In genomic region chr22:20117656-20118571, GRCh38 we compare ENCODE assay signal across 6 cellular contexts. TPM values are rescaled to one million over a fixed set of nuclear protein-coding genes. Genes with fewer than 3 reads are reported as not detected.
DNase-seq lines count a peak whose midpoint lies in the region; ATAC-seq and TF ChIP-seq lines count a peak whose summit lies in the region.

No MANE protein-coding gene starts in this region.

- H3K27ac Mint-ChIP-seq in CD8-positive, alpha-beta T cell = peak overlapping the region; percentile 81
- H3K27ac Mint-ChIP-seq in activated CD4-positive, alpha-beta T cell treated with anti-CD3 and anti-CD28 coated beads for 36 hours = peak overlapping the region; percentile 91

- no peak for TF ChIP-seq CTCF in CD8-positive, alpha-beta T cell (IDR thresholded peaks at IDR 0.05)
- TF ChIP-seq CTCF in foreskin fibroblast (IDR thresholded peaks at IDR 0.05; ENCODE audit: low read depth, low read length) = no peak

- H3K9me3 Mint-ChIP-seq in CD8-positive, alpha-beta T cell = no peaks in the 10 kb centered on the region
- H3K9me3 Mint-ChIP-seq in activated CD4-positive, alpha-beta T cell treated with anti-CD3 and anti-CD28 coated beads for 36 hours (ENCODE audit: low read depth) = no peaks in the 10 kb centered on the region

- H3K4me1 ChIP-seq in CD8-positive, alpha-beta T cell (ENCODE audit: insufficient read depth, low read length) = peaks cover 42% of the 10 kb centered on the region

- intact Hi-C loops in CD8-positive, alpha-beta T cell (cut with DNase I, micrococcal nuclease) = loop anchor here (1.0 to 10.0 kb wide), 9 partner anchors 13 to 973 kb away; partner anchors contain the start of genes ARVCF (in 2 of the 2), DGCR8 (in 2 of the 2), TANGO2 (in 2 of the 2) and ZDHHC8 (in 2 of the 2)
- intact Hi-C loops in activated CD4-positive, alpha-beta T cell treated with anti-CD3 and anti-CD28 coated beads for 36 hours (cut with DNase I, micrococcal nuclease) = loop anchor here (1.0 to 5.0 kb wide), 21 partner anchors 11 to 1469 kb away; partner anchors contain the start of genes DGCR8 (in 2 of the 2), TANGO2 (in 2 of the 2), ARVCF (in 1 of the 2) and CDC45 (in 1 of the 2)

- POLR2A ChIA-PET in CD8-positive, alpha-beta T cell (lab: Charles Lee) = interaction anchor here (0.6 to 2.5 kb wide), 13 partner anchors 12 to 382 kb away, joined by 3 to 17 read pairs (median 4); partner anchors contain the start of genes DGCR8 and TANGO2
- POLR2A ChIA-PET in activated CD4-positive, alpha-beta T cell treated with anti-CD3 and anti-CD28 coated beads for 36 hours (lab: Charles Lee) = interaction anchor here (0.6 to 3.9 kb wide), 8 partner anchors 8 to 391 kb away, joined by 3 to 26 read pairs (median 4); partner anchors contain the start of genes DGCR6L, TANGO2 and ZDHHC8

- CTCF ChIA-PET in CD8-positive, alpha-beta T cell (lab: Charles Lee) = interaction anchor here (1.2 kb wide), 1 partner anchor 103 kb away, joined by 3 read pairs; no protein-coding TSS in a partner anchor
- CTCF ChIA-PET in activated CD4-positive, alpha-beta T cell treated with anti-CD3 and anti-CD28 coated beads for 36 hours (lab: Charles Lee) = interaction anchor here (0.7 to 3.5 kb wide), 3 partner anchors 11 to 69 kb away, joined by 3 to 14 read pairs (median 3); no protein-coding TSS in a partner anchor

- H3K27me3 Mint-ChIP-seq in CD8-positive, alpha-beta T cell (ENCODE audit: low read depth) = no peaks in the 10 kb centered on the region
- no peaks in the 10 kb centered on the region for H3K27me3 Mint-ChIP-seq in activated CD4-positive, alpha-beta T cell treated with anti-CD3 and anti-CD28 coated beads for 36 hours

- H3K36me3 ChIP-seq in CD8-positive, alpha-beta T cell (ENCODE audit: insufficient read depth, low read length) = peaks cover 26% of the 10 kb centered on the region

- peak overlapping the region; percentile 84 for H3K4me3 Mint-ChIP-seq in CD8-positive, alpha-beta T cell
- H3K4me3 Mint-ChIP-seq in activated CD4-positive, alpha-beta T cell treated with anti-CD3 and anti-CD28 coated beads for 36 hours = peak overlapping the region; percentile 94

- H3K27ac ChIP-seq in CD8-positive, alpha-beta T cell (ENCODE audit: low read depth, low read length) = peak overlapping the region; percentile 30

- H3K27me3 ChIP-seq in CD8-positive, alpha-beta T cell (ENCODE audit: insufficient read depth, low read length) = no peaks in the 10 kb centered on the region

- H3K4me3 ChIP-seq in CD8-positive, alpha-beta T cell (ENCODE audit: low read depth, low read length) = peak overlapping the region; percentile 75
- H3K4me3 ChIP-seq in foreskin fibroblast (ENCODE audit: low read depth in 1 of 2, low read length in 2 of 2) = peak overlapping the region; percentile 79 to 99

- no peaks in the 10 kb centered on the region for H3K9me3 ChIP-seq in CD8-positive, alpha-beta T cell (ENCODE audit: low read length)

- DNase-seq in CD8-positive, alpha-beta T cell = peak in 4 of 7 experiments; percentile 51 to 67 (median 55)
- DNase-seq in activated CD4-positive, alpha-beta T cell treated with anti-CD3 and anti-CD28 coated beads for 36 hours = peak; percentile 92
- DNase-seq in foreskin fibroblast (peak in 1 of 2 donors; percentile 61), NCI-H2081 treated with DMSO at 0.1 percent for 48 hours (lab: John Stamatoyannopoulos, UW) (no peak)
- peak; percentile 78 for DNase-seq in stimulated activated CD4-positive, alpha-beta T cell treated with anti-CD3 and anti-CD28 coated beads, Interleukin-4, amount 100 ng/mL, for 1 hour

- peaks cover 45% of the 10 kb centered on the region for H3K36me3 Mint-ChIP-seq in CD8-positive, alpha-beta T cell
- H3K36me3 Mint-ChIP-seq in activated CD4-positive, alpha-beta T cell treated with anti-CD3 and anti-CD28 coated beads for 36 hours (ENCODE audit: low read depth) = peaks cover 57% of the 10 kb centered on the region

- H3K4me1 Mint-ChIP-seq in CD8-positive, alpha-beta T cell (ENCODE audit: low read depth) = peaks cover 46% of the 10 kb centered on the region
- peaks cover 49% of the 10 kb centered on the region for H3K4me1 Mint-ChIP-seq in activated CD4-positive, alpha-beta T cell treated with anti-CD3 and anti-CD28 coated beads for 36 hours

- peak; percentile 34 for ATAC-seq in CD8-positive, alpha-beta T cell
- peak; percentile 26 for ATAC-seq in HG02759 (IDR thresholded peaks at IDR 0.05; ENCODE audit: unreplicated experiment)
- peak; percentile 51 for ATAC-seq in activated CD4-positive, alpha-beta T cell treated with anti-CD3 and anti-CD28 coated beads for 36 hours

RNA-seq across cellular contexts. Expression of gene TRMT2A, which starts 0.9 kb away (rescaled TPM):
- 10 to 100 TPM; 57.8 to 62.8 TPM for total RNA-seq in CD8-positive, alpha-beta T cell
- total RNA-seq in activated CD4-positive, alpha-beta T cell treated with anti-CD3 and anti-CD28 coated beads for 36 hours = 10 to 100 TPM; 84.4 to 85.9 TPM

RNA-seq across cellular contexts. Expression of gene RANBP1, which starts 2.0 kb away (rescaled TPM):
- 10 to 100 TPM; 61.5 to 66.2 TPM for total RNA-seq in CD8-positive, alpha-beta T cell
- 100 to 1,000 TPM; 402 to 506 TPM for total RNA-seq in activated CD4-positive, alpha-beta T cell treated with anti-CD3 and anti-CD28 coated beads for 36 hours

RNA-seq across cellular contexts. Expression of gene ZDHHC8, which starts 13.7 kb away (rescaled TPM):
- total RNA-seq in CD8-positive, alpha-beta T cell = 10 to 100 TPM; 39.3 to 43.4 TPM
- total RNA-seq in activated CD4-positive, alpha-beta T cell treated with anti-CD3 and anti-CD28 coated beads for 36 hours = 10 to 100 TPM; 47.7 to 49.8 TPM

RNA-seq across cellular contexts. Expression of gene CCDC188, which starts 32.9 kb away (rescaled TPM):
- total RNA-seq in CD8-positive, alpha-beta T cell = not detected
- not detected for total RNA-seq in activated CD4-positive, alpha-beta T cell treated with anti-CD3 and anti-CD28 coated beads for 36 hours

RNA-seq across cellular contexts. Expression of gene DGCR8, which starts 37.9 kb away (rescaled TPM):
- 10 to 100 TPM; 16.9 to 22.1 TPM for total RNA-seq in CD8-positive, alpha-beta T cell
- total RNA-seq in activated CD4-positive, alpha-beta T cell treated with anti-CD3 and anti-CD28 coated beads for 36 hours = 10 to 100 TPM; 31.8 to 32.3 TPM

Comparison
In these comparisons a context has a peak if more than half of its experiments do, and no peak if none do; other contexts are left out.
1. RNA of gene RANBP1, which starts 2.0 kb away (total RNA-seq): 402 to 506 TPM in activated CD4-positive, alpha-beta T cell treated with anti-CD3 and anti-CD28 coated beads for 36 hours; 61.5 to 66.2 TPM in CD8-positive, alpha-beta T cell; every median in the first group is over 4 times any median in the second.
2. Peak in every context shown above with its lines, with median percentiles within 50 percentile points of each other: ATAC-seq.